In the genomic region with DNA sequence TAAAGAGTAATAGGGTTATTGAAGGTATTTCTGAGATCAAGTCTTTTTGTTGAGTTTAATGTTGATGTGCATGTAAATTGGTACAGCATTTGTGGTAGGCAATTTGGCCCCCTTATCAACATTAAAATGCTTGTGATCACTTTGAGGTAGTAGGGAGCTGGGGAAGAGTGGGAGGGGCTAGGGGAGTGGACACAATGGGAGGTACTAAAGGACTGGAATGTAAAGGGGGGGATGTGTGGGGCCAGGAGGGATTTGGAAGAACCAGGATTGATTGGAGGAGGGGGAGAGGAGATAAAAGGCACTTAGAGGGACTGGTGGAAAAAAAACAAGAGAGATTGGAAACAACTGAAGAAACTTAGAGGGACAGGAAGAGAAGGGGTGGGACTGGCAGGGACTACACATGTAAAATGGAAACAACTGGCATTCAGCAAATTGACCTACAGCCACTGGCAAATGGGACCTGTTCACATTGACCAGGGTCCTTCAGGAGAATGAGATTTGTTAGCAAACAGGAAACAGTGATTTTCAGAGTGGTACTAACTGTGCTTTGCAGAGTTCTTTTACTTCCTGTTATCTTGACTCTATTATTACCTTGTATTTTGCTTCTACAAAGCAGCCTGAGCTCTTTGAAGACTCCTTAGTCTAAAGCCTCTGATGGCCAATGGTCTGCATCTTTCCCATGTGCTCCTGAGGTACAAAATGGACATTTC, we compare ENCODE assay signal across 15 cellular contexts. TPM values are rescaled to one million over a fixed set of nuclear protein-coding genes. Genes with fewer than 3 reads are reported as not detected.
A peak's percentile ranks its signal among the peaks of the same experiment; 100 is the strongest.
DNase-seq lines count a peak whose midpoint lies in the region; ATAC-seq and TF ChIP-seq lines count a peak whose summit lies in the region.
"Had no signal": no experiment of that assay in that cellular context is flagged by ENCODE, and none has a peak within 500 bp of the region (broad histone marks: within the 10 kb centered on the region; RNA-seq: fewer than 3 reads in every experiment).

No MANE protein-coding gene starts in this region.

- intact Hi-C loops in mucosa of descending colon (cut with DNase I, micrococcal nuclease) (no loop called here), dorsolateral prefrontal cortex (cut with DNase I) (no loop called here)

- H3K9me3 Mint-ChIP-seq in T-helper 2 cell treated with Interferon-gamma antibody and Interleukin-4, amounts not matched to agents 5 μg/mL and 100 μg/mL, for 36 hours = no peaks in the 10 kb centered on the region
- H3K9me3 Mint-ChIP-seq in activated naive CD8-positive, alpha-beta T cell (ENCODE audit: low read depth) = peaks cover 11% of the 10 kb centered on the region
- H3K9me3 Mint-ChIP-seq: natural killer cell treated with Interleukin-12 subunit alpha and Interleukin-12 subunit beta and Interleukin-15 and Interleukin-18, amount 100 ng/mL, for 72 hours had no signal

- H3K4me3 Mint-ChIP-seq in T-helper 2 cell treated with Interferon-gamma antibody and Interleukin-4, amounts not matched to agents 5 μg/mL and 100 μg/mL, for 36 hours = no peak overlapping the region
- H3K4me3 Mint-ChIP-seq in activated naive CD8-positive, alpha-beta T cell = peak overlapping the region; percentile 44
- H3K4me3 Mint-ChIP-seq: natural killer cell treated with Interleukin-12 subunit alpha and Interleukin-12 subunit beta and Interleukin-15 and Interleukin-18, amount 100 ng/mL, for 72 hours had no signal

- H3K36me3 Mint-ChIP-seq in T-helper 2 cell treated with Interferon-gamma antibody and Interleukin-4, amounts not matched to agents 5 μg/mL and 100 μg/mL, for 36 hours (ENCODE audit: low read depth) = peaks cover 3% of the 10 kb centered on the region
- peaks cover 10% of the 10 kb centered on the region for H3K36me3 Mint-ChIP-seq in activated naive CD8-positive, alpha-beta T cell
- H3K36me3 Mint-ChIP-seq: natural killer cell treated with Interleukin-12 subunit alpha and Interleukin-12 subunit beta and Interleukin-15 and Interleukin-18, amount 100 ng/mL, for 72 hours had no signal

- ATAC-seq in GM21447 (IDR thresholded peaks at IDR 0.05; ENCODE audit: unreplicated experiment) = peak; percentile 77
- ATAC-seq in mucosa of descending colon = peak; percentile 51
- ATAC-seq in GM18520 (IDR thresholded peaks at IDR 0.05; ENCODE audit: unreplicated experiment) = no peak
- ATAC-seq: natural killer cell treated with Interleukin-12 subunit alpha and Interleukin-12 subunit beta and Interleukin-15 and Interleukin-18, amount 100 ng/mL, for 72 hours; psoas muscle had no signal

- TF ChIP-seq CTCF in mucosa of descending colon (IDR thresholded peaks at IDR 0.05) = no peak
- TF ChIP-seq CTCF in dorsolateral prefrontal cortex (IDR thresholded peaks at IDR 0.05 in 54 of 56, conservative IDR thresholded peaks at IDR 0.05 in 2 of 56; ENCODE audit: low read depth in 1 of 56, partially characterized antibody in 56 of 56) = no peak

- H3K27ac Mint-ChIP-seq in T-helper 2 cell treated with Interferon-gamma antibody and Interleukin-4, amounts not matched to agents 5 μg/mL and 100 μg/mL, for 36 hours = peak overlapping the region; percentile 7
- peak overlapping the region; percentile 67 for H3K27ac Mint-ChIP-seq in activated naive CD8-positive, alpha-beta T cell

- no peaks in the 10 kb centered on the region for H3K9me3 ChIP-seq in mucosa of descending colon
- H3K9me3 ChIP-seq: psoas muscle had no signal

- no peaks in the 10 kb centered on the region for H3K27me3 ChIP-seq in dorsolateral prefrontal cortex

- no peaks in the 10 kb centered on the region for H3K4me1 ChIP-seq in mucosa of descending colon (ENCODE audit: low read depth)
- H3K4me1 ChIP-seq: psoas muscle had no signal

- no peaks in the 10 kb centered on the region for H3K27me3 Mint-ChIP-seq in T-helper 2 cell treated with Interferon-gamma antibody and Interleukin-4, amounts not matched to agents 5 μg/mL and 100 μg/mL, for 36 hours (ENCODE audit: low read depth)
- H3K27me3 Mint-ChIP-seq in activated naive CD8-positive, alpha-beta T cell = no peaks in the 10 kb centered on the region
- H3K27me3 Mint-ChIP-seq: natural killer cell treated with Interleukin-12 subunit alpha and Interleukin-12 subunit beta and Interleukin-15 and Interleukin-18, amount 100 ng/mL, for 72 hours had no signal

- no peaks in the 10 kb centered on the region for H3K36me3 ChIP-seq in mucosa of descending colon (ENCODE audit: low read depth)

- no peak overlapping the region for H3K27ac ChIP-seq in dorsolateral prefrontal cortex
- H3K27ac ChIP-seq: psoas muscle had no signal

- no peak overlapping the region for H3K4me3 ChIP-seq in mucosa of descending colon
- no peak overlapping the region for H3K4me3 ChIP-seq in dorsolateral prefrontal cortex
- H3K4me3 ChIP-seq: psoas muscle had no signal

- no peak for DNase-seq in T-helper 2 cell treated with Interferon-gamma antibody and Interleukin-4, amounts not matched to agents 5 μg/mL and 100 μg/mL, for 36 hours (ENCODE audit: low spot score)
- DNase-seq in T-helper 2 cell (no peak), mucosa of descending colon (no peak), hippocampal formation (lab: John Stamatoyannopoulos, UW) (no peak), dorsolateral prefrontal cortex (no peak)
- DNase-seq: activated CD4-positive, alpha-beta T cell treated with anti-CD3 and anti-CD28 coated beads, Interleukin-2, amount 50 U/mL, for 48 hours; activated gamma-delta T cell; COR-L47; hypothalamus; psoas muscle; T-helper 9 cell had no signal

- peaks cover 12% of the 10 kb centered on the region for H3K4me1 Mint-ChIP-seq in T-helper 2 cell treated with Interferon-gamma antibody and Interleukin-4, amounts not matched to agents 5 μg/mL and 100 μg/mL, for 36 hours (ENCODE audit: low read depth)
- peaks cover 30% of the 10 kb centered on the region for H3K4me1 Mint-ChIP-seq in activated naive CD8-positive, alpha-beta T cell (ENCODE audit: low read depth)

RNA-seq across cellular contexts. Expression of a gene that starts 47.8 kb away (rescaled TPM):
- 100 to 1,000 TPM in 2 of 3 donors, 10 to 100 TPM in 1; 96.0 to 153 (median 144) TPM for total RNA-seq in mucosa of descending colon
- total RNA-seq in dorsolateral prefrontal cortex = 100 to 1,000 TPM; 101 to 187 (median 131) TPM
